In the genomic region with DNA sequence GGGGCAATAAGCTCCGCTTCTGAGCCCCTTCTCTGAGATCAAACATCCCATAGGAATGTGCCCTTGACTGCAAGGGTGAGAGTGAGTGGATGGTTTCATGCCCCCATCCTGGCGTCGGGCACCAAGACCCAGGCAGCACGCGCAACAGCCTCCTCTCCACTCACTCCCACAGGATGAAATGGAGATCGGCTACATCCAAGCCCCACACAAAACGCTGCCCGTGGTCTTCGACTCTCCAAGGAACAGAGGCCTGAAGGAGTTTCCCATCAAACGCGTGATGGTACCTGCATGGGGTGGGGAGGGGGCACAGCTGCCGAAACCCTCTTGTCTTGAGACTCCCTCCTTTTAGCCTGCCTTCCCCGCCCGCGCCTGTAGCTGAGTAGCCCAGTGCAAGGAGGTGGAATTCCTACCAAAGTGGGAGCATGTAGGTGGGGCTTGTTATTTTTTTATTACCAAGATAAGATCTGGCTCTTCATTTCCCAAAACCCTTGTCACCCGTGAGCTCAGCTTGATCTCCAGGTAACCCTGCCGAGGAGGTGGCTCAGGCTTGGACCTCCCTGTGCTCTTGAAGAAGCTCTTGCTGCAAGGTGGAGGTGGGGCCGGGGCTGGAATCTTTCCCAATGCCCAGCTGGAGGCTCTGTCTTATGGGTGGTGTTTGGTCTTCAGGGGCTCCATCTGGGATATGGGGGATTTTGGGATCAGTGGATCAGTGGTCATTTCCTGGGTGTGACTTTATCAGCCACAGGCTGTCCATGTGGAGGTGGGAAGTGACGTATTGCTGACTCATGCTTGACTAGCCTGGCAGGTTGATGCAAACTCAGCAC, we compare ENCODE assay signal across 16 cellular contexts. TPM values are rescaled to one million over a fixed set of nuclear protein-coding genes. Genes with fewer than 3 reads are reported as not detected.
A peak's percentile ranks its signal among the peaks of the same experiment; 100 is the strongest.
DNase-seq lines count a peak whose midpoint lies in the region; ATAC-seq and TF ChIP-seq lines count a peak whose summit lies in the region.
"Had no signal": no experiment of that assay in that cellular context is flagged by ENCODE, and none has a peak within 500 bp of the region (broad histone marks: within the 10 kb centered on the region; RNA-seq: fewer than 3 reads in every experiment).

No MANE protein-coding gene starts in this region.

- POLR2A ChIA-PET in MCF 10A (lab: Yijun Ruan, JAX), result interaction anchor here (0.6 kb wide), 2 partner anchors 51 to 88 kb away, joined by 3 read pairs; no protein-coding TSS in a partner anchor

- H3K4me3 ChIP-seq in breast epithelium, result no peak overlapping the region
- no peak overlapping the region for H3K4me3 ChIP-seq in prostate gland
- H3K4me3 ChIP-seq in HAP-1, result no peak overlapping the region
- H3K4me3 ChIP-seq: ascending aorta, thyroid gland had no signal

- H3K4me1 ChIP-seq in breast epithelium (no peaks in the 10 kb centered on the region), prostate gland (replicated peaks) (no peaks in the 10 kb centered on the region), HAP-1 (no peaks in the 10 kb centered on the region)
- H3K4me1 ChIP-seq: ascending aorta, thyroid gland had no signal

- H3K4me1 Mint-ChIP-seq in MCF 10A (ENCODE audit: insufficient read depth, unreplicated experiment), result peaks cover 12% of the 10 kb centered on the region
- H3K4me1 Mint-ChIP-seq in activated T-cell treated with anti-CD3 and anti-CD28 coated beads, Interleukin-2, amount 50 U/mL, for 72 hours (ENCODE audit: low read depth), result no peaks in the 10 kb centered on the region

- H3K27me3 ChIP-seq in breast epithelium, result no peaks in the 10 kb centered on the region
- no peaks in the 10 kb centered on the region for H3K27me3 ChIP-seq in prostate gland (replicated peaks; ENCODE audit: insufficient read depth)
- no peaks in the 10 kb centered on the region; the same call in 1 of the 2 replicates for H3K27me3 ChIP-seq in HAP-1 (ENCODE audit: low read depth)
- H3K27me3 ChIP-seq: ascending aorta, thyroid gland had no signal

- no peak for ATAC-seq in GM18873 (IDR thresholded peaks at IDR 0.05; ENCODE audit: low FRiP score, unreplicated experiment)
- no peak for ATAC-seq in activated T-cell treated with anti-CD3 and anti-CD28 coated beads, Interleukin-2, amount 50 U/mL, for 72 hours (replicated peaks in 1 of 2)
- ATAC-seq: sciatic nerve had no signal

- TF ChIP-seq POLR2A in breast epithelium (IDR thresholded peaks at IDR 0.05) (no peak), prostate gland (IDR thresholded peaks at IDR 0.05) (no peak)

- 44% methylated on average over 19 of the region's 19 CpGs for WGBS in prostate gland

- peak overlapping the region; percentile 11 for H3K4me3 Mint-ChIP-seq in MCF 10A (ENCODE audit: unreplicated experiment)
- H3K4me3 Mint-ChIP-seq in activated T-cell treated with anti-CD3 and anti-CD28 coated beads, Interleukin-2, amount 50 U/mL, for 72 hours, result no peak overlapping the region

- H3K9me3 ChIP-seq in breast epithelium (no peaks in the 10 kb centered on the region), prostate gland (no peaks in the 10 kb centered on the region), HAP-1 (peaks cover 2% of the 10 kb centered on the region; the same call in 1 of the 2 replicates)
- H3K9me3 ChIP-seq: ascending aorta, thyroid gland had no signal

- peak overlapping the region; percentile 16 for H3K27ac Mint-ChIP-seq in MCF 10A (ENCODE audit: low read depth, unreplicated experiment)
- no peak overlapping the region for H3K27ac Mint-ChIP-seq in activated T-cell treated with anti-CD3 and anti-CD28 coated beads, Interleukin-2, amount 50 U/mL, for 72 hours

- intact Hi-C loops in MCF 10A (cut with micrococcal nuclease) (loop anchor here (1.0 kb wide), 1 partner anchor 8 kb away; no protein-coding TSS in a partner anchor), breast epithelium (cut with DNase I; ENCODE audit: low total_unique reads) (no loop called here), prostate gland (cut with DNase I) (no loop called here)

- DNase-seq in MCF 10A (ENCODE audit: unreplicated experiment) (peak; percentile 76), breast epithelium (ENCODE audit: low spot score in 2 of 2) (no peak), amniotic epithelial cell (ENCODE audit: low read depth) (peak; percentile 46), inferior parietal cortex (ENCODE audit: extremely low spot score) (peak; percentile 6), prostate gland (ENCODE audit: low spot score) (no peak), HAP-1 (ENCODE audit: low spot score in 2 of 2) (no peak)
- DNase-seq in activated T-cell treated with anti-CD3 and anti-CD28 coated beads, Interleukin-2, amount 50 U/mL, for 72 hours, result no peak
- DNase-seq: NCI-H446 treated with DMSO at 0.1 percent for 48 hours, SHP77 treated with DMSO at 0.1 percent for 48 hours, WERI-Rb-1 had no signal

- TSS peak; percentile 69 for BruUV-seq in MCF 10A (replicated peaks; lab: Mats Ljungman, UMichigan)

- in situ Hi-C loops in HAP-1 (cut with MboI; ENCODE audit: low sequenced_read_pairs), result no loop called here

- TF ChIP-seq CTCF in MCF 10A (IDR thresholded peaks at IDR 0.05; ENCODE audit: unreplicated experiment), result no peak
- TF ChIP-seq CTCF in breast epithelium (IDR thresholded peaks at IDR 0.05), result no peak
- no peak for TF ChIP-seq CTCF in prostate gland (IDR thresholded peaks at IDR 0.05)

- no peaks in the 10 kb centered on the region for H3K27me3 Mint-ChIP-seq in MCF 10A (ENCODE audit: insufficient read depth, unreplicated experiment)
- H3K27me3 Mint-ChIP-seq in activated T-cell treated with anti-CD3 and anti-CD28 coated beads, Interleukin-2, amount 50 U/mL, for 72 hours (ENCODE audit: low read depth), result no peaks in the 10 kb centered on the region

- CTCF ChIA-PET in MCF 10A (lab: Yijun Ruan, JAX), result interaction anchor here (1.1 kb wide), 1 partner anchor 115 kb away, joined by 4 read pairs; no protein-coding TSS in a partner anchor

- H3K27ac ChIP-seq in breast epithelium (no peak overlapping the region), prostate gland (no peak overlapping the region)
- H3K27ac ChIP-seq: ascending aorta, thyroid gland, WERI-Rb-1 had no signal

- no peaks in the 10 kb centered on the region for H3K9me3 Mint-ChIP-seq in MCF 10A (ENCODE audit: unreplicated experiment)
- H3K9me3 Mint-ChIP-seq in activated T-cell treated with anti-CD3 and anti-CD28 coated beads, Interleukin-2, amount 50 U/mL, for 72 hours, result peaks cover 0 to 2% of the 10 kb centered on the region in 2 donors

- H3K36me3 Mint-ChIP-seq in MCF 10A (ENCODE audit: insufficient read depth, unreplicated experiment), result no peaks in the 10 kb centered on the region
- no peaks in the 10 kb centered on the region for H3K36me3 Mint-ChIP-seq in activated T-cell treated with anti-CD3 and anti-CD28 coated beads, Interleukin-2, amount 50 U/mL, for 72 hours (ENCODE audit: insufficient read depth in 2 of 2)

- H3K36me3 ChIP-seq in breast epithelium, result no peaks in the 10 kb centered on the region
- H3K36me3 ChIP-seq in prostate gland, result no peaks in the 10 kb centered on the region
- H3K36me3 ChIP-seq in HAP-1 (replicated peaks), result no peaks in the 10 kb centered on the region
- H3K36me3 ChIP-seq: ascending aorta, thyroid gland, WERI-Rb-1 had no signal

RNA-seq across cellular contexts. Expression of a gene that starts 24.0 kb away (rescaled TPM):
- total RNA-seq in MCF 10A (2022), result not detected in 2 replicates
- total RNA-seq in breast epithelium, result not detected
- total RNA-seq in prostate gland, result not detected
- not detected for total RNA-seq in activated T-cell treated with anti-CD3 and anti-CD28 coated beads, Interleukin-2, amount 50 U/mL, for 72 hours
- total RNA-seq: A673, ascending aorta, myocyte, sciatic nerve, thyroid gland had no signal

RNA-seq across cellular contexts. Expression of a gene that starts 40.0 kb away (rescaled TPM):
- total RNA-seq in MCF 10A (2022), result 0.51 TPM in 1 of 2 replicates, not detected in the other
- 1 to 10 TPM in 1 of 3 donors, not detected in 2; 1.3 TPM for total RNA-seq in breast epithelium
- not detected for total RNA-seq in prostate gland
- 1 to 10 TPM in 1 of 2 donors, under 1 TPM in 1; 0.79 to 1.9 TPM for total RNA-seq in activated T-cell treated with anti-CD3 and anti-CD28 coated beads, Interleukin-2, amount 50 U/mL, for 72 hours
- total RNA-seq: A673, ascending aorta, myocyte had no signal

Comparison
In these comparisons a context has a peak if more than half of its experiments do, and no peak if none do; other contexts are left out.
1. DNase-seq: peak in MCF 10A (single experiment), amniotic epithelial cell (single experiment) and inferior parietal cortex (single experiment); none in breast epithelium (0 of 2), prostate gland (single experiment), activated T-cell treated with anti-CD3 and anti-CD28 coated beads, Interleukin-2, amount 50 U/mL, for 72 hours (0 of 2) and HAP-1 (0 of 2).